ENCODE assay signal across 8 cellular contexts in genomic region chr16:30651124-30652004, GRCh38. TPM values are rescaled to one million over a fixed set of nuclear protein-coding genes. Genes with fewer than 3 reads are reported as not detected.
DNase-seq lines count a peak whose midpoint lies in the region; ATAC-seq and TF ChIP-seq lines count a peak whose summit lies in the region.

No MANE protein-coding gene starts in this region.

- WGBS in adipose tissue, 3 donors, result 1 to 2% (median 1%) methylated on average over 52 to 71 of the region's 71 CpGs
- 0 to 1% (median 1%) methylated on average over 42 to 70 of the region's 71 CpGs for whole genome bisulfite sequencing in psoas muscle, 3 donors
- 0 to 1% methylated on average over 52 to 71 of the region's 71 CpGs for WGBS in aorta, 2 donors

- peak overlapping the region; percentile 90 for H3K4me3 ChIP-seq in left ventricle myocardium inferior
- H3K4me3 ChIP-seq in psoas muscle, result peak overlapping the region; percentile 74
- H3K4me3 ChIP-seq in aorta (ENCODE audit: low read length in 2 of 2), result peak overlapping the region; percentile 24 to 82

- intact Hi-C loops in left ventricle myocardium inferior (cut with micrococcal nuclease), result no loop called here
- intact Hi-C loops in psoas muscle (cut with DNase I), result loop anchor here in 1 of 2 donors (2.0 to 5.0 kb wide), 2 partner anchors 17 to 79 kb away; partner anchors contain the start of gene ZNF688
- intact Hi-C loops in aorta (cut with DNase I), result loop anchor here in 1 of 2 donors (5.0 to 10.0 kb wide), 3 partner anchors 79 to 277 kb away; partner anchors contain the start of genes MYL11, SEPHS2, TBC1D10B and ZNF688

- H3K27ac ChIP-seq in adipose tissue (ENCODE audit: low read depth, low read length), result peak overlapping the region; percentile 64
- peak overlapping the region; percentile 96 for H3K27ac ChIP-seq in left ventricle myocardium inferior (replicated peaks)
- peak overlapping the region; percentile 92 for H3K27ac ChIP-seq in psoas muscle
- peak overlapping the region; percentile 58 to 74 for H3K27ac ChIP-seq in aorta (ENCODE audit: low read depth in 1 of 2, low read length in 2 of 2)

- no peaks in the 10 kb centered on the region for H3K9me3 ChIP-seq in left ventricle myocardium inferior (replicated peaks)
- no peaks in the 10 kb centered on the region for H3K9me3 ChIP-seq in psoas muscle
- H3K9me3 ChIP-seq in aorta (ENCODE audit: control insufficient read depth, low read length), result no peaks in the 10 kb centered on the region

- peak; percentile 67 for DNase-seq in EH (ENCODE audit: low read depth)
- DNase-seq in LHCN-M2 (ENCODE audit: low read depth), result peak; percentile 71
- DNase-seq in SW480 (ENCODE audit: low spot score), result peak; percentile 59
- peak; percentile 74 for DNase-seq in left ventricle myocardium inferior
- peak; percentile 71 to 87 for DNase-seq in psoas muscle
- peak; percentile 77 to 91 for DNase-seq in aorta

- TF ChIP-seq CTCF in left ventricle myocardium inferior (IDR thresholded peaks at IDR 0.05; ENCODE audit: borderline replicate concordance) (peak; percentile 73), psoas muscle (IDR thresholded peaks at IDR 0.05) (peak; percentile 61)

- H3K4me1 ChIP-seq in left ventricle myocardium inferior, result peaks cover 30% of the 10 kb centered on the region
- H3K4me1 ChIP-seq in psoas muscle, result peaks cover 12% of the 10 kb centered on the region
- no peaks in the 10 kb centered on the region for H3K4me1 ChIP-seq in aorta (ENCODE audit: control insufficient read depth in 1 of 2, insufficient read depth in 2 of 2, low read length in 2 of 2)

- peaks cover 40% of the 10 kb centered on the region for H3K36me3 ChIP-seq in left ventricle myocardium inferior
- H3K36me3 ChIP-seq in psoas muscle (ENCODE audit: insufficient read depth in 1 of 2, low read depth in 1 of 2), result peaks cover 3 to 45% of the 10 kb centered on the region in 2 donors
- H3K36me3 ChIP-seq in aorta (ENCODE audit: control insufficient read depth in 1 of 2, insufficient read depth in 2 of 2, low read length in 1 of 2), result peaks cover 0 to 8% of the 10 kb centered on the region in 2 donors

- ATAC-seq in GM21717 (IDR thresholded peaks at IDR 0.05; ENCODE audit: unreplicated experiment) (peak; percentile 39), psoas muscle (peak; percentile 72 to 82 (median 76)), aorta (ENCODE audit: low FRiP score) (peak; percentile 82)

- H3K27me3 ChIP-seq in left ventricle myocardium inferior (ENCODE audit: low read depth), result no peaks in the 10 kb centered on the region
- no peaks in the 10 kb centered on the region for H3K27me3 ChIP-seq in psoas muscle (ENCODE audit: insufficient read depth in 3 of 3, low read length in 2 of 3)
- H3K27me3 ChIP-seq in aorta (ENCODE audit: control insufficient read depth in 1 of 2, insufficient read depth in 2 of 2, low read length in 1 of 2), result no peaks in the 10 kb centered on the region

RNA-seq across cellular contexts. Expression of gene PRR14, which starts 0.6 kb away (rescaled TPM):
- total RNA-seq in LHCN-M2 (2014; rRNA removed), result 9.3 and 12.7 TPM in 2 replicates
- 15.4 TPM for polyA plus RNA-seq in LHCN-M2 (2012)
- polyA plus RNA-seq in adipose tissue, result 10 to 100 TPM; 27.8 to 54.7 (median 30.6) TPM
- total RNA-seq in left ventricle myocardium inferior, result 15.4 TPM
- total RNA-seq in psoas muscle, result 10 to 100 TPM; 13.4 to 26.4 (median 15.9) TPM
- 10 to 100 TPM; 23.8 to 26.8 (median 25.5) TPM for polyA plus RNA-seq in psoas muscle
- total RNA-seq in aorta, result 10 to 100 TPM; 50.5 to 53.4 TPM
- polyA plus RNA-seq in aorta, result 100 to 1,000 TPM in 1 of 2 donors, 10 to 100 TPM in 1; 28.2 to 217 TPM

RNA-seq across cellular contexts. Expression of gene FBRS, which starts 6.9 kb away (rescaled TPM):
- total RNA-seq in LHCN-M2 (2014; rRNA removed) (20.1 and 23.0 TPM in 2 replicates), left ventricle myocardium inferior (27.8 TPM), psoas muscle (10 to 100 TPM; 31.2 to 58.5 (median 38.6) TPM), aorta (10 to 100 TPM; 52.7 to 56.0 TPM)
- 26.8 TPM for polyA plus RNA-seq in LHCN-M2 (2012)
- polyA plus RNA-seq in adipose tissue (10 to 100 TPM; 17.0 to 32.2 (median 32.1) TPM), psoas muscle (10 to 100 TPM; 24.8 to 35.5 (median 29.3) TPM), aorta (10 to 100 TPM; 15.3 to 47.2 TPM)

RNA-seq across cellular contexts. Expression of gene ZNF689, which starts 41.2 kb away (rescaled TPM):
- total RNA-seq in LHCN-M2 (2014; rRNA removed) (8.7 and 12.5 TPM in 2 replicates), left ventricle myocardium inferior (5.0 TPM), psoas muscle (1 to 10 TPM; 3.4 to 9.6 (median 5.8) TPM), aorta (1 to 10 TPM; 5.7 to 7.1 TPM)
- polyA plus RNA-seq in LHCN-M2 (2012), result 5.5 TPM
- polyA plus RNA-seq in adipose tissue (1 to 10 TPM; 3.7 to 4.2 (median 4.2) TPM), psoas muscle (1 to 10 TPM; 3.6 to 6.1 (median 5.4) TPM), aorta (1 to 10 TPM; 2.9 to 3.3 TPM)

RNA-seq across cellular contexts. Expression of gene SRCAP, which starts 47.6 kb away (rescaled TPM):
- total RNA-seq in LHCN-M2 (2014; rRNA removed), result 10.3 and 16.1 TPM in 2 replicates
- 13.7 TPM for polyA plus RNA-seq in LHCN-M2 (2012)
- polyA plus RNA-seq in adipose tissue, result 10 to 100 TPM in 2 of 3 donors, 1 to 10 TPM in 1; 7.3 to 16.8 (median 16.5) TPM
- 42.5 TPM for total RNA-seq in left ventricle myocardium inferior
- 10 to 100 TPM; 37.8 to 50.1 (median 45.2) TPM for total RNA-seq in psoas muscle
- polyA plus RNA-seq in psoas muscle, result 10 to 100 TPM in 1 of 3 donors, 1 to 10 TPM in 2; 4.4 to 32.7 (median 4.5) TPM
- 10 to 100 TPM; 55.0 to 66.2 TPM for total RNA-seq in aorta
- polyA plus RNA-seq in aorta, result 10 to 100 TPM in 1 of 2 donors, 1 to 10 TPM in 1; 7.1 to 14.8 TPM

Comparison
In these comparisons a context has a peak if more than half of its experiments do, and no peak if none do; other contexts are left out.
1. Peak in every context shown above with its lines: DNase-seq, ATAC-seq, H3K4me3 ChIP-seq and H3K27ac ChIP-seq.